31 cellular contexts compared by ENCODE assay signal in the genomic region with DNA sequence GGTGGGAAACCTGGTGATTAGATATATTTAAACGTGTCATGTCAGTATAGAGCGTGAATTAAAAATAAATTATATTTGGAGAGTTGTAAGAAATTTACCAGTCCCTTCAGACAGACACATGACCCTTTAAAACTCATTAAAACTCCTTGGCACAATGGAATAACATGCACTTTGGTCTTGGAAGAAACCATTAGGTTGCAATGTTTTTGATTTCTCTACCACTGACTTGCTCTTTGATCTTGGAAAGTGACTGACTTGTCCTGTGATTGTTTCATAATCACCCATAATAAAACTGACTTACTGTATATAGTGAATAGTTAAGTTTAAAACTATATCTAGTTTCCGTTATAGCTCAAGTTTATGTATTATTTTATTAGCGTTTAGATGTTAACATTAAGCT. TPM values are rescaled to one million over a fixed set of nuclear protein-coding genes. Genes with fewer than 3 reads are reported as not detected.
DNase-seq lines count a peak whose midpoint lies in the region; ATAC-seq, FAIRE-seq and TF ChIP-seq lines count a peak whose summit lies in the region.
"Had no signal": no experiment of that assay in that cellular context is flagged by ENCODE, and none has a peak within 500 bp of the region (broad histone marks: within the 10 kb centered on the region; RNA-seq: fewer than 3 reads in every experiment).

No MANE protein-coding gene starts in this region.

- ATAC-seq in sciatic nerve: peak; percentile 54
- ATAC-seq: natural killer cell treated with Interleukin-12 subunit alpha and Interleukin-12 subunit beta and Interleukin-15 and Interleukin-18, amount 100 ng/mL, for 72 hours; stimulated activated naive CD8-positive, alpha-beta T cell treated with anti-CD3 and anti-CD28 coated beads, Interleukin-15, amount 100 ng/mL, for 72 hours had no signal

- DNase-seq in adipocyte (ENCODE audit: low read depth) (no peak), kidney (no peak), sciatic nerve (ENCODE audit: low spot score) (no peak), retina (no peak), cerebellar cortex (ENCODE audit: low spot score) (no peak), A673 (ENCODE audit: low spot score) (no peak), hippocampal formation (lab: John Stamatoyannopoulos, UW) (no peak)
- DNase-seq: activated CD4-positive, alpha-beta T cell treated with anti-CD3 and anti-CD28 coated beads for 4 hours; activated CD8-positive, alpha-beta memory T cell treated with anti-CD3 and anti-CD28 coated beads for 24 hours; activated naive CD4-positive, alpha-beta T cell treated with anti-CD3 and anti-CD28 coated beads, Interleukin-2, amount 50 U/mL, for 16 hours; activated T-cell treated with anti-CD3 and anti-CD28 coated beads for 4 hours; amniotic stem cell; brain microvascular endothelial cell; EL; H9; islet precursor cell; lower lobe of right lung; MV-4-11; NCI-H1436; NCI-H2081; NCI-H446 treated with DMSO at 0.1 percent for 48 hours; SJCRH30; stimulated activated CD8-positive, alpha-beta memory T cell treated with anti-CD3 and anti-CD28 coated beads, Interleukin-4, amount 100 ng/mL, for 48 hours; stimulated activated naive CD8-positive, alpha-beta T cell treated with anti-CD3 and anti-CD28 coated beads, Interleukin-15, amount 100 ng/mL, for 72 hours; T-helper 9 cell had no signal

- intact Hi-C loops in kidney (cut with DNase I): no loop called here
- intact Hi-C loops in sciatic nerve (cut with DNase I): no loop called here
- intact Hi-C loops in A673 (cut with micrococcal nuclease; ENCODE audit: unreplicated experiment): loop anchor here (10.0 kb wide), 1 partner anchor 62 kb away; no protein-coding TSS in a partner anchor

- BruUV-seq in A673 (replicated peaks; lab: Mats Ljungman, UMichigan): no TSS peak

- CTCF ChIA-PET in A673 (lab: Charles Lee): no interaction called here

- POLR2A ChIA-PET in A673 (lab: Charles Lee; ENCODE audit: low non-redundant PET): no interaction called here

- TF ChIP-seq CTCF in kidney (IDR thresholded peaks at IDR 0.05; ENCODE audit: borderline replicate concordance, extremely low read depth, insufficient read depth) (no peak), A673 (conservative IDR thresholded peaks at IDR 0.05; ENCODE audit: low read depth, low read length) (no peak)

- FAIRE-seq in A204.1 (lab: Jason Lieb, UNC) (peak; percentile 67), kidney (lab: Jason Lieb, UNC) (peak; percentile 95)
- FAIRE-seq: endothelial cell of umbilical vein, GM19239 had no signal

- no peak overlapping the region for H3K27ac ChIP-seq in kidney (ENCODE audit: low read depth in 2 of 2, low read length in 2 of 2)
- H3K27ac ChIP-seq in A673 (ENCODE audit: low read depth, low read length, poor library complexity, severe bottlenecking): no peak overlapping the region
- H3K27ac ChIP-seq: brain microvascular endothelial cell, lower lobe of right lung, SJCRH30, VCaP had no signal

- H3K9ac ChIP-seq in adipocyte (ENCODE audit: low read length) (peak overlapping the region; percentile 70), kidney (ENCODE audit: low read length in 2 of 2) (no peak overlapping the region)

- peaks cover 51% of the 10 kb centered on the region for H3K4me1 ChIP-seq in adipocyte (ENCODE audit: control insufficient read depth, insufficient read depth, low read length)
- peaks cover 0 to 16% of the 10 kb centered on the region in 2 donors for H3K4me1 ChIP-seq in kidney (ENCODE audit: control insufficient read depth in 1 of 2, insufficient read depth in 1 of 2, low read depth in 1 of 2, low read length in 2 of 2)
- peaks cover 32% of the 10 kb centered on the region for H3K4me1 ChIP-seq in A673 (ENCODE audit: insufficient read depth, low read length, poor library complexity, severe bottlenecking)
- H3K4me1 ChIP-seq: lower lobe of right lung had no signal

- H3K27me3 ChIP-seq in adipocyte (replicated peaks; ENCODE audit: control insufficient read depth, insufficient read depth, low read length) (no peaks in the 10 kb centered on the region), A673 (replicated peaks; ENCODE audit: insufficient read depth, low read depth, low read length, poor library complexity) (no peaks in the 10 kb centered on the region)
- H3K27me3 ChIP-seq: brain microvascular endothelial cell, SJCRH30 had no signal

- H3K36me3 ChIP-seq in adipocyte (ENCODE audit: control insufficient read depth, insufficient read depth, low read length, severe bottlenecking): peaks cover 8% of the 10 kb centered on the region
- no peaks in the 10 kb centered on the region for H3K36me3 ChIP-seq in kidney (ENCODE audit: control insufficient read depth in 1 of 2, insufficient read depth in 2 of 2, low read length in 2 of 2)
- H3K36me3 ChIP-seq in A673 (ENCODE audit: insufficient read depth, low read length, poor library complexity, severe bottlenecking): no peaks in the 10 kb centered on the region
- H3K36me3 ChIP-seq: brain microvascular endothelial cell, lower lobe of right lung, SJCRH30, tibial nerve had no signal

- H3K9me3 ChIP-seq in adipocyte (ENCODE audit: control insufficient read depth, low read length): no peaks in the 10 kb centered on the region
- no peaks in the 10 kb centered on the region for H3K9me3 ChIP-seq in kidney (ENCODE audit: control insufficient read depth in 1 of 2, low read length in 2 of 2)
- no peaks in the 10 kb centered on the region for H3K9me3 ChIP-seq in A673 (ENCODE audit: low read depth, low read length, poor library complexity, severe bottlenecking)
- H3K9me3 ChIP-seq: lower lobe of right lung, SJCRH30, tibial nerve had no signal

- H3K4me3 ChIP-seq in adipocyte (ENCODE audit: low read length): no peak overlapping the region
- no peak overlapping the region for H3K4me3 ChIP-seq in kidney (ENCODE audit: low read length in 2 of 2)
- H3K4me3 ChIP-seq in A673 (ENCODE audit: low read depth, low read length, poor library complexity, severe bottlenecking): no peak overlapping the region
- H3K4me3 ChIP-seq: lower lobe of right lung, SJCRH30, tibial nerve had no signal

RNA-seq across cellular contexts. Expression of a gene that starts 35.8 kb away (rescaled TPM):
- 168 TPM for total RNA-seq in kidney
- 44.0 TPM for polyA plus RNA-seq in kidney (ENCODE audit: insufficient read depth, low read depth, low replicate concordance)
- 174 TPM for total RNA-seq in sciatic nerve
- total RNA-seq in A673 (2021): 14.9 and 30.7 TPM in 2 replicates
